20 cellular contexts compared by ENCODE assay signal in the genomic region with DNA sequence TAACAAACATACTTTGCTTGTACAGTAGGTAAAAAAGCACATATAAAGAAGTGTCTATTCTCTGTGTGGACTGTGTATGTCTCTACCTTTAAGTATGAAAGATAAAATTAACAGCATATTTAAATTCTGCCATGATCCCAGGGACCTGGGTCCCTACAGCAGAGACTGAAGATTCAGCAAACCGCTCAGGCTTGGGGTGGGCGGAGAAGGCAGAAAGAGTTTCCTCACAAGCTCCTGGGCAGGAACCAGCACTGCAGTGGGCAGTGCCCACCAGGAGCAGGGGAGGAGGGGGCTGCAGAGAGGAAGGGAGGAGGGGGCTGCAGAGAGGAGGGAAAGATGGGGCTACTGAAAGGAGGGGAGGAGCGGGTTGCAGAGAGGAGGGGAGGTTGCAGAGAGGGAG. TPM values are rescaled to one million over a fixed set of nuclear protein-coding genes. Genes with fewer than 3 reads are reported as not detected.
A peak's percentile ranks its signal among the peaks of the same experiment; 100 is the strongest.
DNase-seq lines count a peak whose midpoint lies in the region; ATAC-seq, FAIRE-seq and TF ChIP-seq lines count a peak whose summit lies in the region.
"Had no signal": no experiment of that assay in that cellular context is flagged by ENCODE, and none has a peak within 500 bp of the region (broad histone marks: within the 10 kb centered on the region; RNA-seq: fewer than 3 reads in every experiment).

No MANE protein-coding gene starts in this region.

- H3K27me3 ChIP-seq in left ventricle myocardium inferior (ENCODE audit: low read depth) (peaks cover 34% of the 10 kb centered on the region), endodermal cell (ENCODE audit: control insufficient read depth, insufficient read depth, low read length, poor library complexity, severe bottlenecking) (no peaks in the 10 kb centered on the region), skeletal muscle satellite cell (ENCODE audit: control insufficient read depth, insufficient read depth, low read length) (no peaks in the 10 kb centered on the region)

- no peaks in the 10 kb centered on the region for H3K36me3 ChIP-seq in left ventricle myocardium inferior
- H3K36me3 ChIP-seq in endodermal cell (ENCODE audit: control insufficient read depth, insufficient read depth, low read length) = no peaks in the 10 kb centered on the region
- peaks cover 14% of the 10 kb centered on the region for H3K36me3 ChIP-seq in skeletal muscle satellite cell (ENCODE audit: insufficient read depth, low read length)

- FAIRE-seq in urothelium cell line (lab: Jason Lieb, UNC) = no peak
- FAIRE-seq: A549, GM12878, HepG2 had no signal

- H3K27ac Mint-ChIP-seq in endodermal cell = no peak overlapping the region

- no peak for TF ChIP-seq CTCF in left ventricle myocardium inferior (IDR thresholded peaks at IDR 0.05; ENCODE audit: borderline replicate concordance)
- TF ChIP-seq CTCF in endodermal cell (conservative IDR thresholded peaks at IDR 0.05) = no peak

- no peak for DNase-seq in left ventricle myocardium inferior
- no peak for DNase-seq in Right ventricle myocardium inferior (ENCODE audit: missing footprints)
- DNase-seq in endodermal cell = peak; percentile 31
- no peak for DNase-seq in GOT3 (lab: John Stamatoyannopoulos, UW)
- DNase-seq in urothelium cell line (ENCODE audit: low spot score) = no peak
- DNase-seq: DND-41, GDM1, NCI-H1048, NCI-H1436 treated with DMSO at 0.1 percent for 48 hours, NCI-H2029 treated with DMSO at 0.1 percent for 48 hours, NCI-H774, PC-9 had no signal

- H3K36me3 Mint-ChIP-seq in endodermal cell (ENCODE audit: low read depth) = peaks cover 2% of the 10 kb centered on the region

- H3K4me1 ChIP-seq in left ventricle myocardium inferior (peaks cover 80% of the 10 kb centered on the region), endodermal cell (ENCODE audit: control insufficient read depth, insufficient read depth, low read length) (no peaks in the 10 kb centered on the region), skeletal muscle satellite cell (ENCODE audit: control insufficient read depth, insufficient read depth, low read length) (peaks cover 54% of the 10 kb centered on the region)

- H3K27ac ChIP-seq in left ventricle myocardium inferior (replicated peaks) (peak overlapping the region; percentile 97), endodermal cell (ENCODE audit: low read depth, low read length) (no peak overlapping the region)
- H3K27ac ChIP-seq: A549, C4-2B, GM23248, KMS-11, PC-9 had no signal

- intact Hi-C loops in left ventricle myocardium inferior (cut with micrococcal nuclease) (no loop called here), Right ventricle myocardium inferior (cut with DNase I) (no loop called here)

- H3K9ac ChIP-seq in endodermal cell (ENCODE audit: extremely low read depth, low read length, poor library complexity, severe bottlenecking) = no peak overlapping the region
- H3K9ac ChIP-seq in skeletal muscle satellite cell (ENCODE audit: low read depth, low read length) = peak overlapping the region; percentile 22
- H3K9ac ChIP-seq: GM23248, KMS-11 had no signal

- 88 to 100% methylated on average over 3 of the region's 3 CpGs for WGBS in endodermal cell (ENCODE audit: insufficient coverage in 1 of 2, insufficient read length in 1 of 2), 2 experiments

- no peak overlapping the region for H3K4me3 ChIP-seq in left ventricle myocardium inferior
- no peak overlapping the region for H3K4me3 ChIP-seq in endodermal cell (ENCODE audit: low read length)
- H3K4me3 ChIP-seq in skeletal muscle satellite cell (ENCODE audit: low read length) = no peak overlapping the region
- H3K4me3 ChIP-seq: A549, GM12878, GM23248, PC-9 had no signal

- H3K9me3 Mint-ChIP-seq in endodermal cell = peaks cover 4% of the 10 kb centered on the region

- no peaks in the 10 kb centered on the region for H3K27me3 Mint-ChIP-seq in endodermal cell (ENCODE audit: insufficient read depth)

- no peaks in the 10 kb centered on the region for H3K4me1 Mint-ChIP-seq in endodermal cell

- H3K4me2 ChIP-seq in skeletal muscle satellite cell (ENCODE audit: low read length) = peak overlapping the region; percentile 38
- H3K4me2 ChIP-seq: A549, KMS-11, PC-9 had no signal

- H3K9me3 ChIP-seq in left ventricle myocardium inferior (replicated peaks) (no peaks in the 10 kb centered on the region), endodermal cell (ENCODE audit: control insufficient read depth, low read length) (no peaks in the 10 kb centered on the region), skeletal muscle satellite cell (replicated peaks; ENCODE audit: low read length) (no peaks in the 10 kb centered on the region)
- H3K9me3 ChIP-seq: A549 had no signal

- ATAC-seq in Right ventricle myocardium inferior = no peak
- ATAC-seq in HG02678 (IDR thresholded peaks at IDR 0.05; ENCODE audit: unreplicated experiment) = no peak
- ATAC-seq: A549, GM12878, HepG2 had no signal

- no peak overlapping the region for H3K4me3 Mint-ChIP-seq in endodermal cell

RNA-seq across cellular contexts. Expression of a gene that starts 44.6 kb away (rescaled TPM):
- total RNA-seq in left ventricle myocardium inferior (1.6 TPM), Right ventricle myocardium inferior (1.5 TPM), endodermal cell (10 to 100 TPM; 31.4 to 35.1 TPM)
- 7.6 TPM for polyA plus RNA-seq in endodermal cell (2013, experiment 1 of 2)
- polyA plus RNA-seq in endodermal cell (2013, experiment 2 of 2) = 7.7 TPM
- total RNA-seq in skeletal muscle satellite cell (2012; rRNA removed) = 1.7 and 3.8 TPM in 2 replicates
- total RNA-seq: GM23248 had no signal

RNA-seq across cellular contexts. Expression of a gene that starts 44.7 kb away (rescaled TPM):
- total RNA-seq in left ventricle myocardium inferior (484 TPM), Right ventricle myocardium inferior (468 TPM), endodermal cell (1 to 10 TPM; 1.6 to 2.9 TPM)
- 2.7 TPM for polyA plus RNA-seq in endodermal cell (2013, experiment 1 of 2)
- 3.2 TPM for polyA plus RNA-seq in endodermal cell (2013, experiment 2 of 2)
- total RNA-seq in skeletal muscle satellite cell (2012; rRNA removed) = 3.9 and 4.8 TPM in 2 replicates

Comparison
In these comparisons a context has a peak if more than half of its experiments do, and no peak if none do; other contexts are left out.
1. RNA of a gene that starts 44.6 kb away (total RNA-seq): 31.4 to 35.1 TPM in endodermal cell; 1.6 TPM in left ventricle myocardium inferior (single experiment) and 1.5 TPM in Right ventricle myocardium inferior (single experiment); every median in the first group is over 10 times any median in the second.
2. RNA of a gene that starts 44.7 kb away (total RNA-seq): 484 TPM in left ventricle myocardium inferior (single experiment) and 468 TPM in Right ventricle myocardium inferior (single experiment); 1.6 to 2.9 TPM in endodermal cell; every median in the first group is over 100 times any median in the second.